19 cellular contexts compared by ENCODE assay signal in the genomic region with DNA sequence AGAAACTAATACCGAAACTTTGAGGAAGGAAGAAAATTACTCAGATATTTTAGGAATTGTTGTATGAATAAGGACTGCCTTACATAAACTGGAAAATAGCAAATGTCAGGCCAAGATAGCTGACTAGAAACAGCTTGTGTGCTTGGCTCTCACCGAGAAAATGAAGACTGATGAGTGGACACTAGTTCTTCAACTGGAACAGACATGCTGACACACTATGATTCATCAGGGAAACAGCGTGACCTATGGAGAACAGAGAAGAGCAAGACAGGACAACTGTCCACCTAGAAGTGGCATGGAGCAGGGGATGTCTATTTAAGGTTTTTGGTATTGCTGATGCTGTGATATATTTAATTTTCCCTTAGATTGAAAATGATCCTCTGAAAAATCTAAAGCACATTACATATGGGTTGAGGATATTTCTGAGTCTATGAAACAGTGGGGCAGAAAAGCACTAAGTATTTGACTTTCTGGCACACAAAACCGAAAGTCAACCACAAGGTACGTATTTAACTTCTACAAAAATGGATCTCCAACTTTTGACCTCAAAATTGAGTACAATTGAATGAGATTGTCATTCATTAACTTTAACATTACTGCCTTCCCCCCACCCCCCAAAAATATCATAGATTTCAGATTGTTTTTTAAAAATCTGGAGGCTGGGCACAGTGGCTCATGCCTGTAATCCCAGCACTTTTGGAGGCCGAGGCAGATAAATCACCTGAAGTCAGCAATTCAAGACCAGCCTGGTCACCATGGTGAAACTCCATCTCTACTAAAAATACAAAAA.
DNase-seq lines count a peak whose midpoint lies in the region; ATAC-seq and TF ChIP-seq lines count a peak whose summit lies in the region.
"Had no signal": no experiment of that assay in that cellular context is flagged by ENCODE, and none has a peak within 500 bp of the region (broad histone marks: within the 10 kb centered on the region; RNA-seq: fewer than 3 reads in every experiment).

No MANE protein-coding gene starts in this region.

- peaks cover 0 to 2% (median 0%) of the 10 kb centered on the region in 3 donors for H3K27me3 Mint-ChIP-seq in immature natural killer cell (ENCODE audit: low read depth in 3 of 3)
- H3K27me3 Mint-ChIP-seq: activated naive CD8-positive, alpha-beta T cell treated with anti-CD3 and anti-CD28 coated beads, Interleukin-2, amount 50 U/mL, for 24 hours; naive B cell; progenitor cell of endocrine pancreas; stimulated activated naive CD8-positive, alpha-beta T cell treated with anti-CD3 and anti-CD28 coated beads, Interleukin-15, Interleukin-2, amounts not matched to agents 100 ng/mL and 50 ng/mL, for 24 hours had no signal

- H3K9me3 ChIP-seq in PC-9 (ENCODE audit: insufficient read depth, low read depth): no peaks in the 10 kb centered on the region
- H3K9me3 ChIP-seq: SJSA1, uterus had no signal

- H3K27ac Mint-ChIP-seq in immature natural killer cell: no peak overlapping the region
- H3K27ac Mint-ChIP-seq: activated naive CD8-positive, alpha-beta T cell treated with anti-CD3 and anti-CD28 coated beads, Interleukin-2, amount 50 U/mL, for 24 hours; HFFc6; naive B cell; progenitor cell of endocrine pancreas; stimulated activated naive CD8-positive, alpha-beta T cell treated with anti-CD3 and anti-CD28 coated beads, Interleukin-15, Interleukin-2, amounts not matched to agents 100 ng/mL and 50 ng/mL, for 24 hours had no signal

- H4K20me1 ChIP-seq in PC-9 (ENCODE audit: insufficient read depth): no peaks in the 10 kb centered on the region

- H3F3A ChIP-seq in PC-9 (ENCODE audit: insufficient read depth, low read depth): no peaks in the 10 kb centered on the region

- intact Hi-C loops in PC-9 (cut with micrococcal nuclease; ENCODE audit: unreplicated experiment): no loop called here

- H3K36me3 Mint-ChIP-seq in immature natural killer cell: no peaks in the 10 kb centered on the region
- H3K36me3 Mint-ChIP-seq: naive B cell had no signal

- CTCF ChIA-PET in PC-9 (lab: Charles Lee): no interaction called here

- H3K79me2 ChIP-seq in PC-9 (ENCODE audit: low read depth): no peaks in the 10 kb centered on the region

- peak overlapping the region; percentile 36; the same call in 1 of the 2 replicates for H3K4me2 ChIP-seq in PC-9

- peak overlapping the region; percentile 69 for H2AFZ ChIP-seq in PC-9

- no peaks in the 10 kb centered on the region for H3K27me3 ChIP-seq in PC-9 (ENCODE audit: insufficient read depth, low read depth)
- H3K27me3 ChIP-seq: SJSA1, uterus had no signal

- H3K4me1 ChIP-seq in PC-9 (replicated peaks; ENCODE audit: insufficient read depth): no peaks in the 10 kb centered on the region
- H3K4me1 ChIP-seq: SJSA1, uterus had no signal

- H3K9me3 Mint-ChIP-seq in immature natural killer cell: peaks cover 14 to 56% (median 24%) of the 10 kb centered on the region in 6 donors

- no peak overlapping the region for H3K4me3 Mint-ChIP-seq in immature natural killer cell
- H3K4me3 Mint-ChIP-seq: activated naive CD8-positive, alpha-beta T cell treated with anti-CD3 and anti-CD28 coated beads, Interleukin-2, amount 50 U/mL, for 24 hours; HFFc6; stimulated activated naive CD8-positive, alpha-beta T cell treated with anti-CD3 and anti-CD28 coated beads, Interleukin-15, Interleukin-2, amounts not matched to agents 100 ng/mL and 50 ng/mL, for 24 hours had no signal

- H3K4me3 ChIP-seq in PC-9: no peak overlapping the region
- H3K4me3 ChIP-seq: SJSA1, uterus had no signal

- DNase-seq in ELR (ENCODE audit: low read depth) (peak; percentile 76), HK-2 (ENCODE audit: unreplicated experiment) (peak; percentile 7), PC-9 (no peak), fibroblast of peridontal ligament (ENCODE audit: extremely low read depth) (peak; percentile 21), immature natural killer cell (no peak), AML-193 (lab: John Stamatoyannopoulos, UW) (no peak), amniotic stem cell (lab: John Stamatoyannopoulos, UW) (no peak)
- DNase-seq: activated CD4-positive, alpha-beta T cell treated with anti-CD3 and anti-CD28 coated beads, Interleukin-2, amount 50 U/mL, for 4 hours; activated naive CD8-positive, alpha-beta T cell treated with anti-CD3 and anti-CD28 coated beads, Interleukin-2, amount 50 U/mL, for 24 hours; erythroblast; HFFc6; naive B cell; NCI-H2081 treated with DMSO at 0.1 percent for 48 hours; stimulated activated CD4-positive, alpha-beta T cell treated with anti-CD3 and anti-CD28 coated beads, Interleukin-12 subunit alpha, Interleukin-12 subunit beta, amount 100 ng/mL, for 4 hours; uterus had no signal

- TF ChIP-seq CTCF in PC-9 (conservative IDR thresholded peaks at IDR 0.05): no peak

- no peak for ATAC-seq in GM21825 (IDR thresholded peaks at IDR 0.05; ENCODE audit: unreplicated experiment)
- ATAC-seq: activated naive CD8-positive, alpha-beta T cell treated with anti-CD3 and anti-CD28 coated beads, Interleukin-2, amount 50 U/mL, for 24 hours had no signal

- no peak overlapping the region for H3K27ac ChIP-seq in PC-9
- H3K27ac ChIP-seq: SJSA1, uterus had no signal

- no peaks in the 10 kb centered on the region for H3K4me1 Mint-ChIP-seq in immature natural killer cell
- H3K4me1 Mint-ChIP-seq: activated naive CD8-positive, alpha-beta T cell treated with anti-CD3 and anti-CD28 coated beads, Interleukin-2, amount 50 U/mL, for 24 hours; naive B cell had no signal

- H3K36me3 ChIP-seq in PC-9 (ENCODE audit: low read depth): no peaks in the 10 kb centered on the region
- H3K36me3 ChIP-seq: SJSA1, uterus had no signal

- POLR2A ChIA-PET in PC-9 (lab: Charles Lee; ENCODE audit: unreplicated experiment): no interaction called here

- no peaks in the 10 kb centered on the region for H3K9me2 ChIP-seq in PC-9 (ENCODE audit: insufficient read depth)

- BruUV-seq in PC-9 (replicated peaks; lab: Mats Ljungman, UMichigan): no TSS peak

Comparison
In these comparisons a context has a peak if more than half of its experiments do, and no peak if none do; other contexts are left out.
1. DNase-seq: peak in ELR (single experiment), HK-2 (single experiment) and fibroblast of peridontal ligament (single experiment); none in PC-9 (0 of 2), immature natural killer cell (0 of 3), AML-193 (0 of 2) and amniotic stem cell (single experiment).